Comparison of ENCODE assay signal across 8 cellular contexts in the genomic region with DNA sequence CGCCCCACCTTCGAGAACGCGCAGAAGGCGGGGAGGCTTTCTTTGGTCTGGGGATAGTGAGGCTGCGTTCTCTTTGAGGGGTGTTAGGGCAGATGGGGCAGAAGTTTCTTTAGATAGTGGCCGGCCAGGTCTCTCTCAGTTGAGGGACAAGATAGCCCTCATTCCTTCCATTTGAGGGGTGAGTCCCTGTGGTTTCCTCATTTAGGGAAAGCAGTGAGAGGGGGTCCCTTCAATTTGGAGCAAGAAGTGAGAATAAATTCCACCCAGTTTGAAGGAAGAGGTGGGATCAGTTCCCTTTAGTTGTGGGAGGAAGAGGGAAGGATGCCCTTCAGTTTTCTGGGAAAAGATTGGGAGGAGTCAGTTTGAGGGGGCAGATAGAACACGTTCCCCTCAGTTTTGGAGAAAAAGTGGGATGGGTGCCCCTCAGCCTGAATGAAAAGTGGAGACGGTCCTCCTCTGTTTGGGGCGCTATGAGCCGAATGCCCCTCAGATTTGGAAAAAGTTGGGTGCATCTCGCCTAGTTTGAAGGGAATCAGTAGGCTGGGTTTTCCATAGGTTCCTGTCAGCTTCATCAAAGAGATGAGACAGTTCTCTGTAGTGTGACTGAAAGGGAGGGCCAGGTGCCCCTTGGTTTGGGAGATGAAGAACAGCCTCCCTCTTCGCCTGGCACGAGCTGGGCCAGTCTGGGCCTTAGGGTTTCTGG. TPM values are rescaled to one million over a fixed set of nuclear protein-coding genes. Genes with fewer than 3 reads are reported as not detected.
A peak's percentile ranks its signal among the peaks of the same experiment; 100 is the strongest.
DNase-seq lines count a peak whose midpoint lies in the region; ATAC-seq and TF ChIP-seq lines count a peak whose summit lies in the region.

No MANE protein-coding gene starts in this region.

- H3K9me3 ChIP-seq in heart left ventricle (no peaks in the 10 kb centered on the region), adipocyte (ENCODE audit: control insufficient read depth, low read length) (no peaks in the 10 kb centered on the region), lower lobe of right lung (no peaks in the 10 kb centered on the region)

- intact Hi-C loops in heart left ventricle (cut with DNase I) (loop anchor here in 2 of 10 donors (2.0 to 5.0 kb wide), 4 partner anchors 21 to 76 kb away; a partner anchor contains a TSS), left ventricle myocardium superior (cut with micrococcal nuclease) (no loop called here), lower lobe of right lung (cut with DNase I) (no loop called here)

- no peaks in the 10 kb centered on the region for H3K36me3 ChIP-seq in heart left ventricle
- no peaks in the 10 kb centered on the region for H3K36me3 ChIP-seq in adipocyte (ENCODE audit: control insufficient read depth, insufficient read depth, low read length, severe bottlenecking)
- H3K36me3 ChIP-seq in lower lobe of right lung = no peaks in the 10 kb centered on the region
- H3K36me3 ChIP-seq in urinary bladder (ENCODE audit: insufficient read depth) = no peaks in the 10 kb centered on the region

- TF ChIP-seq CTCF in heart left ventricle (IDR thresholded peaks at IDR 0.05) (no peak), lower lobe of right lung (IDR thresholded peaks at IDR 0.05) (no peak)

- peaks cover 22 to 65% (median 47%) of the 10 kb centered on the region in 12 donors for H3K4me1 ChIP-seq in heart left ventricle
- peaks cover 55% of the 10 kb centered on the region for H3K4me1 ChIP-seq in adipocyte (ENCODE audit: control insufficient read depth, insufficient read depth, low read length)
- H3K4me1 ChIP-seq in lower lobe of right lung = peaks cover 54% of the 10 kb centered on the region
- H3K4me1 ChIP-seq in urinary bladder (ENCODE audit: insufficient read depth) = no peaks in the 10 kb centered on the region

- H3K4me3 ChIP-seq in heart left ventricle (peak overlapping the region; percentile 34 to 94 (median 82)), adipocyte (ENCODE audit: low read length) (peak overlapping the region; percentile 92), lower lobe of right lung (peak overlapping the region; percentile 99), urinary bladder (ENCODE audit: low read depth, low read length) (peak overlapping the region; percentile 48)

- H3K27me3 ChIP-seq in heart left ventricle (peaks cover 0 to 10% (median 0%) of the 10 kb centered on the region in 9 donors), adipocyte (replicated peaks; ENCODE audit: control insufficient read depth, insufficient read depth, low read length) (no peaks in the 10 kb centered on the region), lower lobe of right lung (ENCODE audit: low read depth) (peaks cover 11% of the 10 kb centered on the region)

- peak overlapping the region; percentile 83 for H3K9ac ChIP-seq in adipocyte (ENCODE audit: low read length)

- H3K27ac ChIP-seq in heart left ventricle (peak overlapping the region in 10 of 12 donors; percentile 42 to 99 (median 92)), lower lobe of right lung (peak overlapping the region; percentile 93), urinary bladder (ENCODE audit: low read depth) (no peak overlapping the region)

- 3 to 11% (median 4%) methylated on average over 7 to 14 of the region's 14 CpGs for WGBS in heart left ventricle, 4 donors
- 2% methylated on average over 14 of the region's 14 CpGs for WGBS in urinary bladder

- DNase-seq in heart left ventricle = no peak
- DNase-seq in left ventricle myocardium superior = no peak
- DNase-seq in adipocyte (ENCODE audit: low read depth) = no peak
- DNase-seq in lower lobe of right lung = no peak
- DNase-seq in COLO829 (ENCODE audit: low spot score) = no peak
- DNase-seq in NCI-H446 treated with DMSO at 0.1 percent for 48 hours (lab: John Stamatoyannopoulos, UW) = no peak

- no peak for TF ChIP-seq POLR2A in heart left ventricle (IDR thresholded peaks at IDR 0.05)
- no peak for TF ChIP-seq POLR2A in GM18505 (IDR thresholded peaks at IDR 0.05; ENCODE audit: borderline replicate concordance, extremely low read depth, insufficient read depth, insufficient read length)

- ATAC-seq in heart left ventricle = no peak
- ATAC-seq in left ventricle myocardium superior = no peak
- ATAC-seq in lower lobe of right lung = no peak
- no peak for ATAC-seq in GM18505 (IDR thresholded peaks at IDR 0.05; ENCODE audit: unreplicated experiment)

RNA-seq across cellular contexts. Expression of a gene that starts 0.6 kb away (rescaled TPM):
- total RNA-seq in heart left ventricle (10 to 100 TPM in 8 of 9 donors, 1 to 10 TPM in 1; 9.6 to 30.3 (median 18.0) TPM), left ventricle myocardium superior (14.5 TPM), lower lobe of right lung (67.7 TPM), urinary bladder (7.5 TPM)
- polyA plus RNA-seq in heart left ventricle (10 to 100 TPM; 13.1 to 26.6 TPM), urinary bladder (16.4 TPM)

RNA-seq across cellular contexts. Expression of a gene that starts 0.9 kb away (rescaled TPM):
- total RNA-seq in heart left ventricle = 1 to 10 TPM in 6 of 9 donors, under 1 TPM in 3; 0.16 to 2.0 (median 1.3) TPM
- 1 to 10 TPM in 1 of 2 donors, under 1 TPM in 1; 0.29 to 1.0 TPM for polyA plus RNA-seq in heart left ventricle
- 1.2 TPM for total RNA-seq in left ventricle myocardium superior
- total RNA-seq in lower lobe of right lung = 2.8 TPM
- total RNA-seq in urinary bladder = 0.32 TPM
- 0.29 TPM for polyA plus RNA-seq in urinary bladder

RNA-seq across cellular contexts. Expression of a gene that starts 20.9 kb away (rescaled TPM):
- total RNA-seq in heart left ventricle (10 to 100 TPM in 6 of 9 donors, 1 to 10 TPM in 3; 6.2 to 21.8 (median 11.9) TPM), left ventricle myocardium superior (11.7 TPM), lower lobe of right lung (33.1 TPM), urinary bladder (12.6 TPM)
- polyA plus RNA-seq in heart left ventricle (10 to 100 TPM; 49.5 to 79.7 TPM), urinary bladder (54.4 TPM)

RNA-seq across cellular contexts. Expression of a gene that starts 31.5 kb away (rescaled TPM):
- total RNA-seq in heart left ventricle (1 to 10 TPM in 4 of 9 donors, under 1 TPM in 5; 0.44 to 4.0 (median 0.94) TPM), left ventricle myocardium superior (1.5 TPM), lower lobe of right lung (12.4 TPM), urinary bladder (12.8 TPM)
- polyA plus RNA-seq in heart left ventricle (1 to 10 TPM; 1.2 to 1.4 TPM), urinary bladder (5.8 TPM)

RNA-seq across cellular contexts. Expression of a gene that starts 48.9 kb away (rescaled TPM):
- 1 to 10 TPM in 1 of 9 donors, under 1 TPM in 8; 0.32 to 1.8 (median 0.65) TPM for total RNA-seq in heart left ventricle
- polyA plus RNA-seq in heart left ventricle = under 1 TPM; 0.68 to 0.91 TPM
- total RNA-seq in left ventricle myocardium superior = 0.79 TPM
- 14.9 TPM for total RNA-seq in lower lobe of right lung
- total RNA-seq in urinary bladder = 2.7 TPM
- 6.4 TPM for polyA plus RNA-seq in urinary bladder

Comparison
In these comparisons a context has a peak if more than half of its experiments do, and no peak if none do; other contexts are left out.
1. H3K4me3 ChIP-seq: peak in every context shown above with its lines; median percentile 99 in lower lobe of right lung; 92 in adipocyte; 82 in heart left ventricle; 48 in urinary bladder.